31 cellular contexts compared by ENCODE assay signal in the genomic region with DNA sequence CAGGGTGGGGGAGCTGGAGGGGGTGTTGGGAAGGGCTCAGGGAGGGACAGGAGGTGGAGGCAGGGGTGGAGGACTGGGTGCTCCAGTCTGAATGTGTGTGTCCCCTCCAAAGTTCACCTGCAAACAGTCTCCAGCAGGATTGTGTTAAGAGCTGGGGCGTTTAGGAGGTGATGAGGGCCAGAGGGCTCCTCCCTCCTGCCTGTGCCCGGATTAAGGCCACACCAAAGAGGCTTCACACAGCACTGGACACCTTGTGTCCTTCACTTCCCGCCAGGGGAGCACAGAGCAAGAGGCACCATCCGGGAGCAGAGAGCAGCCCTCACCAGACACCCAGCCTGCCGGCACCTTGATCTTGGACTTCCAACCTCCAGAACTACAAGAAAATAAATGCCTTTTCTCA. TPM values are rescaled to one million over a fixed set of nuclear protein-coding genes. Genes with fewer than 3 reads are reported as not detected.
"Had no signal": no experiment of that assay in that cellular context is flagged by ENCODE, and none has a peak within 500 bp of the region (broad histone marks: within the 10 kb centered on the region; RNA-seq: fewer than 3 reads in every experiment).

No MANE protein-coding gene starts in this region.

- H3K27ac Mint-ChIP-seq: activated CD4-positive, alpha-beta T cell treated with anti-CD3 and anti-CD28 coated beads, Interleukin-2, amount 10 ng/mL, durations not matched to agents 24 days and 14 days; activated naive CD4-positive, alpha-beta T cell treated with anti-CD3 and anti-CD28 coated beads for 36 hours; activated naive CD4-positive, alpha-beta T cell treated with anti-CD3 and anti-CD28 coated beads, Interleukin-2, amount 50 U/mL, for 72 hours; activated T-helper 1 cell treated with anti-CD3 and anti-CD28 coated beads, Interleukin-12 subunit alpha, Interleukin-12 subunit beta, Interleukin-2, Interleukin-4 antibody, amounts not matched to agents 30 ng/mL and 10 ng/mL and 1 ng/mL, durations not matched to agents 14 hours and 24 hours and 36 hours had no signal

- H3K4me3 Mint-ChIP-seq: activated CD4-positive, alpha-beta T cell treated with anti-CD3 and anti-CD28 coated beads, Interleukin-2, amount 10 ng/mL, durations not matched to agents 24 days and 14 days; activated naive CD4-positive, alpha-beta T cell treated with anti-CD3 and anti-CD28 coated beads for 36 hours; activated T-cell treated with anti-CD3 and anti-CD28 coated beads, Interleukin-2, amount 50 U/mL, for 4 hours; activated T-helper 1 cell treated with anti-CD3 and anti-CD28 coated beads, Interleukin-12 subunit alpha, Interleukin-12 subunit beta, Interleukin-2, Interleukin-4 antibody, amounts not matched to agents 30 ng/mL and 10 ng/mL and 1 ng/mL, durations not matched to agents 14 hours and 24 hours and 36 hours had no signal

- H3K9me3 Mint-ChIP-seq: activated CD4-positive, alpha-beta T cell treated with anti-CD3 and anti-CD28 coated beads, Interleukin-2, amount 10 ng/mL, durations not matched to agents 24 days and 14 days; activated naive CD4-positive, alpha-beta T cell treated with anti-CD3 and anti-CD28 coated beads for 36 hours; activated naive CD4-positive, alpha-beta T cell treated with anti-CD3 and anti-CD28 coated beads, Interleukin-2, amount 50 U/mL, for 72 hours; activated T-cell treated with anti-CD3 and anti-CD28 coated beads, Interleukin-2, amount 50 U/mL, for 4 hours; activated T-helper 1 cell treated with anti-CD3 and anti-CD28 coated beads, Interleukin-12 subunit alpha, Interleukin-12 subunit beta, Interleukin-2, Interleukin-4 antibody, amounts not matched to agents 30 ng/mL and 10 ng/mL and 1 ng/mL, durations not matched to agents 14 hours and 24 hours and 36 hours had no signal

- DNase-seq: activated CD4-positive, alpha-beta T cell treated with anti-CD3 and anti-CD28 coated beads for 1 hour; activated CD4-positive, alpha-beta T cell treated with anti-CD3 and anti-CD28 coated beads, Interleukin-2, amount 10 ng/mL, durations not matched to agents 24 days and 14 days; activated CD4-positive, alpha-beta T cell treated with anti-CD3 and anti-CD28 coated beads, Interleukin-2, amount 50 U/mL, for 48 hours; activated CD4-positive, CD25-positive, alpha-beta regulatory T cell; activated CD8-positive, alpha-beta memory T cell treated with anti-CD3 and anti-CD28 coated beads, Interleukin-2, amount 50 U/mL, for 4 hours; activated gamma-delta T cell treated with Interleukin-2 at 50 U/mL for 16 hours; activated naive CD4-positive, alpha-beta T cell treated with anti-CD3 and anti-CD28 coated beads for 36 hours; activated T-cell treated with anti-CD3 and anti-CD28 coated beads for 4 hours; activated T-cell treated with anti-CD3 and anti-CD28 coated beads, Interleukin-2, amount 50 U/mL, for 4 hours; adrenal gland; brain microvascular endothelial cell; central memory CD4-positive, alpha-beta T cell; NCI-H1105; NCI-H1417 treated with DMSO at 0.1 percent for 48 hours; NCI-H187 treated with DMSO at 0.1 percent for 48 hours; NCI-H2081; NCI-H345; NCI-H524 treated with DMSO at 0.1 percent for 48 hours; PC-3; Right ventricle myocardium superior; SW 1271; T-helper 1 cell; T-helper 2 cell; T-helper 9 cell had no signal

- H3K4me3 ChIP-seq: adrenal gland had no signal

- H3K9me3 ChIP-seq: adrenal gland had no signal

- H3K36me3 Mint-ChIP-seq: activated naive CD4-positive, alpha-beta T cell treated with anti-CD3 and anti-CD28 coated beads, Interleukin-2, amount 50 U/mL, for 72 hours had no signal

- H3K36me3 ChIP-seq: adrenal gland, brain microvascular endothelial cell had no signal

- H3K27ac ChIP-seq: adrenal gland, brain microvascular endothelial cell, RWPE1, VCaP had no signal

- ATAC-seq: activated naive CD4-positive, alpha-beta T cell treated with anti-CD3 and anti-CD28 coated beads, Interleukin-2, amount 50 U/mL, for 72 hours; activated T-cell treated with anti-CD3 and anti-CD28 coated beads, Interleukin-2, amount 50 U/mL, for 4 hours; PC-3 had no signal

RNA-seq across cellular contexts. Expression of a gene that starts 30.2 kb away (rescaled TPM):
- total RNA-seq: activated CD4-positive, alpha-beta T cell treated with anti-CD3 and anti-CD28 coated beads, Interleukin-2, amount 10 ng/mL, durations not matched to agents 24 days and 14 days; activated naive CD4-positive, alpha-beta T cell treated with anti-CD3 and anti-CD28 coated beads for 36 hours; activated T-cell treated with anti-CD3 and anti-CD28 coated beads, Interleukin-2, amount 50 U/mL, for 4 hours; adrenal gland; cerebellum; MCF 10A; NCI-H460; PC-3; Right ventricle myocardium superior had no signal
